Comparison of ENCODE assay signal across 8 cellular contexts in the genomic region with DNA sequence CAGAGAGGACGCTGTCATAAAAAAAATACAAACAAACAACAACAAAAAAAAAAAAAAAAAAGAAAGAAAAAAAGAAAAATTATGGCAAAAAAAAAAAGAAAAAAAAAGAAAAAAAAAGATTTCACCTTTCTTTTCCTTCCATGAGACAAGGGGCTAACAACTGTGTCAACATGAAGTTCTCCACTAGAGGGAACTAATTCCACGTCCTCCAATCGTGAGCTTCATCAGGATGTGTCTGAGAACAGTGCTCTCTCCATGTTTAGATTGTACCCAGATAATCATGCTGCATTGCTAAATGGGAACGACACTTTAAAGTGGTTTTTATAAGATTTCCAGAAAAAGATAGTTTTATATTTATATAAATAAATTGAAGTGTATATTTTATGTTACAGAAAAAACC.
DNase-seq lines count a peak whose midpoint lies in the region; FAIRE-seq and TF ChIP-seq lines count a peak whose summit lies in the region.

No MANE protein-coding gene starts in this region.

- H3K36me3 Mint-ChIP-seq in endothelial cell (ENCODE audit: low read depth, unreplicated experiment): peaks cover 8% of the 10 kb centered on the region

- H3K9me3 Mint-ChIP-seq in endothelial cell (ENCODE audit: unreplicated experiment): no peaks in the 10 kb centered on the region

- DNase-seq in HEK293T (ENCODE audit: extremely low spot score) (peak; percentile 64), RKO (ENCODE audit: low spot score) (peak; percentile 80), endothelial cell (ENCODE audit: low spot score) (peak; percentile 32), midbrain (lab: John Stamatoyannopoulos, UW) (peak; percentile 80), activated gamma-delta T cell treated with Interleukin-2 at 50 U/mL for 16 hours (no peak)

- TF ChIP-seq CTCF in GM12874 (IDR thresholded peaks at IDR 0.05; ENCODE audit: insufficient read depth, low read depth, low read length): peak; percentile 46; the same call in 1 of the 2 replicates
- TF ChIP-seq CTCF in LNCAP (IDR thresholded peaks at IDR 0.05): peak; percentile 70
- peak; percentile 79 for TF ChIP-seq CTCF in endothelial cell (IDR thresholded peaks at IDR 0.05; ENCODE audit: unreplicated experiment)

- H3K27ac Mint-ChIP-seq in endothelial cell (ENCODE audit: unreplicated experiment): no peak overlapping the region

- no peak overlapping the region for H3K4me3 Mint-ChIP-seq in endothelial cell (ENCODE audit: unreplicated experiment)

- CTCF ChIA-PET in HEK293T (lab: Yijun Ruan, JAX): interaction anchor here (0.6 to 1.4 kb wide), 8 partner anchors 21 to 987 kb away, joined by 3 to 12 read pairs (median 4); no protein-coding TSS in a partner anchor

- peaks cover 3% of the 10 kb centered on the region for H3K4me1 Mint-ChIP-seq in endothelial cell (ENCODE audit: unreplicated experiment)

- POLR2A ChIA-PET in HEK293T (lab: Yijun Ruan, JAX): no interaction called here

- FAIRE-seq in A204.1 (lab: Jason Lieb, UNC): peak; percentile 90

- H3K27me3 Mint-ChIP-seq in endothelial cell (ENCODE audit: unreplicated experiment): no peaks in the 10 kb centered on the region

TF ChIP-seq in HEK293T, 16 proteins besides CTCF, POLR2A, EP300 and RAD21:
- TF ChIP-seq NFRKB (IDR thresholded peaks at IDR 0.05) (no peak), ARNT (IDR thresholded peaks at IDR 0.05) (no peak), SP1 (IDR thresholded peaks at IDR 0.05) (no peak), L3MBTL2 (conservative IDR thresholded peaks at IDR 0.05) (no peak), FOXK2 (IDR thresholded peaks at IDR 0.05) (no peak), ZNF384 (IDR thresholded peaks at IDR 0.05) (peak; percentile 86), LEF1 (IDR thresholded peaks at IDR 0.05; ENCODE audit: borderline replicate concordance) (no peak), FOXM1 (IDR thresholded peaks at IDR 0.05; ENCODE audit: borderline replicate concordance) (no peak), CTBP1 (IDR thresholded peaks at IDR 0.05; ENCODE audit: borderline replicate concordance) (no peak)
